4 cellular contexts compared by ENCODE assay signal in genomic region chr16:20705972-20706371, GRCh38. TPM values are rescaled to one million over a fixed set of nuclear protein-coding genes. Genes with fewer than 3 reads are reported as not detected.
"Had no signal": no experiment of that assay in that cellular context is flagged by ENCODE, and none has a peak within 500 bp of the region (broad histone marks: within the 10 kb centered on the region; RNA-seq: fewer than 3 reads in every experiment).

No MANE protein-coding gene starts in this region.

RNA-seq across cellular contexts. Expression of gene ACSM1, which starts 8.5 kb away (rescaled TPM):
- total RNA-seq: H1, HFFc6, HT1080, IMR-90 had no signal
- polyA plus RNA-seq: IMR-90 had no signal
